ENCODE assay signal across 11 cellular contexts in the genomic region with DNA sequence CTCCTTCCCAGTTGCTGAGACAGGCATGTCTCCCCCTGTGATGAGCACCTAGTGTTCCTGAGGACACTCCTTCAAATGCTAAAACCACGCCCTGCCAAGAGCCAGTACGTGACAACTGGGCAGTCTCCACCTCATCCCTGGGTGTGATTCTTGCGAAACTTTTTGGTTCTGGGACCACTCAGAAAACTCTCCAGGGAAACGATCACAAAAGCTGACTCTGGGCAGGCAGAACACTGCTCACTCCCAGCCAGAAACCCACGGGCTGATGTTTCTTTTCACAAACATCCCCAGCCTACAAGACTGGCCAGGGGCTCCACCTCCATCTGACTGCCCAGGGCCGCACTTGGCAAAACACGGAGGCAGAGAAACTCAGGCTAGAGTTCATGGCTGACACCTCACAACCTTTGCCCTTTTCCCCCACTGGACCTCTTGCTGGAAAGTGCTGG. TPM values are rescaled to one million over a fixed set of nuclear protein-coding genes. Genes with fewer than 3 reads are reported as not detected.
DNase-seq lines count a peak whose midpoint lies in the region; FAIRE-seq and TF ChIP-seq lines count a peak whose summit lies in the region.
"Had no signal": no experiment of that assay in that cellular context is flagged by ENCODE, and none has a peak within 500 bp of the region (broad histone marks: within the 10 kb centered on the region; RNA-seq: fewer than 3 reads in every experiment).

No MANE protein-coding gene starts in this region.

- FAIRE-seq in RCC 7860 (lab: Jason Lieb, UNC) = peak; percentile 65

- H3K18ac ChIP-seq in neuronal stem cell (ENCODE audit: low read length) = no peak overlapping the region

- no peaks in the 10 kb centered on the region for H3K9me3 ChIP-seq in BLaER1 treated with 17β-estradiol and CSF1 and Interleukin-3, amounts not matched to agents 10 nM and 100 nM (replicated peaks in 1 of 11)
- H3K9me3 ChIP-seq in neuronal stem cell (replicated peaks in 1 of 2; ENCODE audit: control insufficient read depth in 2 of 2, insufficient read depth in 1 of 2, low read depth in 1 of 2, low read length in 2 of 2) = no peaks in the 10 kb centered on the region

- no peak overlapping the region for H3K4ac ChIP-seq in neuronal stem cell (ENCODE audit: low read length)

- no peak overlapping the region for H2BK5ac ChIP-seq in neuronal stem cell (ENCODE audit: low read length)

- H4K91ac ChIP-seq in neuronal stem cell (ENCODE audit: low read depth, low read length, poor library complexity) = no peak overlapping the region

- H3K27me3 ChIP-seq in BLaER1 treated with 17β-estradiol and CSF1 and Interleukin-3, amounts not matched to agents 10 nM and 100 nM = peaks cover 0 to 19% (median 0%) of the 10 kb centered on the region in 11 experiments; a peak in 6 of 22 replicates
- H3K27me3 ChIP-seq in neuronal stem cell (ENCODE audit: control insufficient read depth in 3 of 3, insufficient read depth in 3 of 3, low read depth in 1 of 3, low read length in 3 of 3) = peaks cover 0 to 59% (median 18%) of the 10 kb centered on the region in 3 experiments

- peak overlapping the region in 8 of 11 experiments; percentile 10 to 99 (median 97); a peak in 14 of 22 replicates for H3K4me2 ChIP-seq in BLaER1 treated with 17β-estradiol and CSF1 and Interleukin-3, amounts not matched to agents 10 nM and 100 nM
- H3K4me2 ChIP-seq in neuronal stem cell (ENCODE audit: insufficient read depth, low read length, poor library complexity, severe bottlenecking) = no peak overlapping the region

- no peak overlapping the region for H3K23ac ChIP-seq in neuronal stem cell (ENCODE audit: low read depth, low read length, poor library complexity)

- peak overlapping the region in 4 of 11 experiments; percentile 14 to 30 (median 20); a peak in 4 of 22 replicates for H3K9ac ChIP-seq in BLaER1 treated with 17β-estradiol and CSF1 and Interleukin-3, amounts not matched to agents 10 nM and 100 nM
- H3K9ac ChIP-seq in neuronal stem cell (ENCODE audit: low read depth, low read length, poor library complexity) = no peak overlapping the region

- H3K27ac ChIP-seq in BLaER1 treated with 17β-estradiol and CSF1 and Interleukin-3, amounts not matched to agents 10 nM and 100 nM = peak overlapping the region in 2 of 11 experiments; percentile 3 to 10; a peak in 1 of 22 replicates
- H3K27ac ChIP-seq in neuronal stem cell (replicated peaks; ENCODE audit: low read length) = no peak overlapping the region

- peak overlapping the region; percentile 17 for H2AK5ac ChIP-seq in neuronal stem cell (ENCODE audit: low read depth, low read length)

- peaks cover 34 to 63% (median 48%) of the 10 kb centered on the region in 10 experiments for H3K4me1 ChIP-seq in BLaER1 treated with 17β-estradiol and CSF1 and Interleukin-3, amounts not matched to agents 10 nM and 100 nM
- H3K4me1 ChIP-seq in neuronal stem cell (ENCODE audit: control insufficient read depth in 2 of 2, insufficient read depth in 1 of 2, low read depth in 1 of 2, low read length in 2 of 2) = peaks cover 4 to 12% of the 10 kb centered on the region in 2 donors

- H2BK120ac ChIP-seq in neuronal stem cell (ENCODE audit: low read depth, low read length) = no peak overlapping the region

- H3K36me3 ChIP-seq in BLaER1 treated with 17β-estradiol and CSF1 and Interleukin-3, amounts not matched to agents 10 nM and 100 nM = no peaks in the 10 kb centered on the region
- no peaks in the 10 kb centered on the region for H3K36me3 ChIP-seq in neuronal stem cell (replicated peaks in 1 of 2; ENCODE audit: control insufficient read depth in 2 of 2, insufficient read depth in 2 of 2, low read length in 2 of 2)

- no peak overlapping the region for H2BK15ac ChIP-seq in neuronal stem cell (ENCODE audit: low read length)

- H4K8ac ChIP-seq in neuronal stem cell (ENCODE audit: low read depth, low read length) = no peak overlapping the region

- H2BK12ac ChIP-seq in neuronal stem cell (ENCODE audit: low read length) = no peak overlapping the region

- peaks cover 0 to 8% (median 0%) of the 10 kb centered on the region in 11 experiments; a peak in 2 of 22 replicates for H4K20me1 ChIP-seq in BLaER1 treated with 17β-estradiol and CSF1 and Interleukin-3, amounts not matched to agents 10 nM and 100 nM

- no CpG with 5 or more reads among the region's 7 CpGs for WGBS in neuronal stem cell (ENCODE audit: extremely low coverage in 2 of 2, insufficient read length in 2 of 2, insufficient replicate concordance in 1 of 2), 2 donors

- DNase-seq in RCC 7860 (ENCODE audit: low spot score) = peak; percentile 48
- peak; percentile 91 for DNase-seq in fibroblast of the aortic adventitia (ENCODE audit: low read depth)
- no peak for DNase-seq in neuronal stem cell (ENCODE audit: low spot score)
- no peak for DNase-seq in effector CD8-positive, alpha-beta T cell (lab: John Stamatoyannopoulos, UW)
- no peak for DNase-seq in stimulated activated CD4-positive, alpha-beta T cell treated with anti-CD3 and anti-CD28 coated beads, Interleukin-2, amount 100 ng/mL, for 24 hours
- DNase-seq in SW480 (ENCODE audit: low spot score) = no peak
- DNase-seq in activated naive CD4-positive, alpha-beta T cell (lab: John Stamatoyannopoulos, UW) = no peak
- DNase-seq: islet precursor cell; NCI-H1930; stimulated activated CD4-positive, alpha-beta T cell treated with anti-CD3 and anti-CD28 coated beads, Interleukin-2, amount 100 ng/mL, for 48 hours had no signal

- H2AFZ ChIP-seq in neuronal stem cell (ENCODE audit: low read length) = no peak overlapping the region

- no peak overlapping the region for H3K4me3 ChIP-seq in BLaER1 treated with 17β-estradiol and CSF1 and Interleukin-3, amounts not matched to agents 10 nM and 100 nM
- H3K4me3 ChIP-seq in fibroblast of the aortic adventitia (ENCODE audit: low read depth, low read length) = peak overlapping the region; percentile 9
- H3K4me3 ChIP-seq in neuronal stem cell (ENCODE audit: low read length in 2 of 2) = no peak overlapping the region

- no peak overlapping the region for H3K14ac ChIP-seq in neuronal stem cell (ENCODE audit: low read length)

- TF ChIP-seq CTCF in fibroblast of the aortic adventitia (IDR thresholded peaks at IDR 0.05; ENCODE audit: insufficient read depth, low read length) = no peak

- H3K79me1 ChIP-seq in neuronal stem cell (ENCODE audit: low read depth, low read length) = no peaks in the 10 kb centered on the region

RNA-seq across cellular contexts. Expression of a gene that starts 24.4 kb away (rescaled TPM):
- total RNA-seq in fibroblast of the aortic adventitia (ENCODE audit: low replicate concordance) = 64.4 and 114 TPM in 2 replicates
- polyA plus RNA-seq in neuronal stem cell (2013, experiment 1 of 2) = 0.75 TPM
- 0.76 TPM for polyA plus RNA-seq in neuronal stem cell (2013, experiment 2 of 2)

RNA-seq across cellular contexts. Expression of a gene that starts 50.2 kb away (rescaled TPM):
- not detected in 2 replicates for total RNA-seq in fibroblast of the aortic adventitia (ENCODE audit: low replicate concordance)
- not detected for polyA plus RNA-seq in neuronal stem cell (2013, experiment 1 of 2)
- not detected for polyA plus RNA-seq in neuronal stem cell (2013, experiment 2 of 2)

Comparison
In these comparisons a context has a peak if more than half of its experiments do, and no peak if none do; other contexts are left out.
1. DNase-seq: peak in RCC 7860 (single experiment) and fibroblast of the aortic adventitia (single experiment); none in neuronal stem cell (single experiment), effector CD8-positive, alpha-beta T cell (single experiment), stimulated activated CD4-positive, alpha-beta T cell treated with anti-CD3 and anti-CD28 coated beads, Interleukin-2, amount 100 ng/mL, for 24 hours (0 of 2), SW480 (single experiment) and activated naive CD4-positive, alpha-beta T cell (0 of 4).